Comparison of ENCODE assay signal across 21 cellular contexts in the genomic region with DNA sequence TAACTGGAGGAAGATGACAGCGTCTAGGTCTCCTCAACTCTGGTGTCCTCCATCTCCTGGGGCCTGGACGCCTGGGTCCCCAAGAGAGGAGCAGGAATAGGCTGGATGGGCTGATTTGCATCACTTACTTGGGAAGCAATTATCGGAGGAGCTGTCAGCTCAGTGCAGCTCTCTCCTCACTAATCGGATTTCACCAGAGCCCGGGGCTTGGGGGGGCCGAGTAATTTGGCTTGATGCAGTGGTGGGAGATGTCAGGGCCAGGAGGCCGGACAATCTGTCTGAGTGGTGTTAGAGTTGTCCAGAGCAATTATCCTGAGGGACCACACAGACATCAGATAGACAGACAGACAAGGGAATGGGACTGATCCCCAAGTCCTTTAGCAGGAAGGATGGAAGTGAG. TPM values are rescaled to one million over a fixed set of nuclear protein-coding genes. Genes with fewer than 3 reads are reported as not detected.
DNase-seq lines count a peak whose midpoint lies in the region; ATAC-seq and TF ChIP-seq lines count a peak whose summit lies in the region.
"Had no signal": no experiment of that assay in that cellular context is flagged by ENCODE, and none has a peak within 500 bp of the region (broad histone marks: within the 10 kb centered on the region; RNA-seq: fewer than 3 reads in every experiment).

No MANE protein-coding gene starts in this region.

- H3K9me3 Mint-ChIP-seq in glutamatergic neuron (ENCODE audit: unreplicated experiment), result peaks cover 12% of the 10 kb centered on the region
- H3K9me3 Mint-ChIP-seq: CD4-positive, alpha-beta memory T cell; GM23338 had no signal

- peaks cover 15% of the 10 kb centered on the region for H3K4me1 Mint-ChIP-seq in glutamatergic neuron (ENCODE audit: low read depth, unreplicated experiment)

- peaks cover 22% of the 10 kb centered on the region for H3K27me3 Mint-ChIP-seq in glutamatergic neuron (ENCODE audit: unreplicated experiment)

- DNase-seq in BE2C, result peak; percentile 44
- peak; percentile 93 for DNase-seq in NCI-H82 (lab: John Stamatoyannopoulos, UW)
- DNase-seq in glutamatergic neuron, result peak; percentile 37
- DNase-seq in NCI-H524 treated with DMSO at 0.1 percent for 48 hours (lab: John Stamatoyannopoulos, UW), result no peak
- no peak for DNase-seq in left ventricle myocardium superior
- no peak for DNase-seq in GM10248 (ENCODE audit: extremely low spot score)
- DNase-seq: 8988T; ACHN; AML-193; C1 segment of cervical spinal cord; Calu3; CD4-positive, alpha-beta memory T cell; COR-L47; DMS153; DND-41; HCEC 1CT had no signal

- CTCF ChIA-PET in GM10248 (lab: Yijun Ruan, JAX), result interaction anchor here (1.5 to 11.3 kb wide), 8 partner anchors 8 to 187 kb away, joined by 4 to 214 read pairs (median 46); a partner anchor contains a TSS

- H3K4me3 Mint-ChIP-seq in glutamatergic neuron (ENCODE audit: unreplicated experiment), result no peak overlapping the region
- H3K4me3 Mint-ChIP-seq: GM23338 had no signal

- no peak overlapping the region for H3K27ac Mint-ChIP-seq in glutamatergic neuron (ENCODE audit: unreplicated experiment)
- H3K27ac Mint-ChIP-seq: CD4-positive, alpha-beta memory T cell; GM23338 had no signal

- POLR2A ChIA-PET in GM10248 (lab: Yijun Ruan, JAX), result interaction anchor here (0.5 kb wide), 1 partner anchor 184 kb away, joined by 8 read pairs; a partner anchor contains a TSS

- H3K4me1 ChIP-seq in BE2C, result peaks cover 37% of the 10 kb centered on the region

- H3K9me3 ChIP-seq in BE2C, result no peaks in the 10 kb centered on the region
- H3K9me3 ChIP-seq: A549 had no signal

- intact Hi-C loops in left ventricle myocardium superior (cut with micrococcal nuclease), result no loop called here

- no peaks in the 10 kb centered on the region for H3K36me3 Mint-ChIP-seq in glutamatergic neuron (ENCODE audit: unreplicated experiment)

- H3K36me3 ChIP-seq in BE2C, result no peaks in the 10 kb centered on the region

- no peaks in the 10 kb centered on the region for H3K27me3 ChIP-seq in BE2C

- no peak for TF ChIP-seq CTCF in BE2C (IDR thresholded peaks at IDR 0.05; ENCODE audit: low read depth, low read length)
- TF ChIP-seq CTCF in glutamatergic neuron (IDR thresholded peaks at IDR 0.05; ENCODE audit: partially characterized antibody, unreplicated experiment), result no peak
- no peak for TF ChIP-seq CTCF in GM10248 (IDR thresholded peaks at IDR 0.05; ENCODE audit: control extremely low read depth, extremely low read depth, low read depth, missing control alignments)

- no peak overlapping the region for H3K4me3 ChIP-seq in BE2C (ENCODE audit: low read depth, low read length)
- H3K4me3 ChIP-seq: A549, GM12878, GM23338 had no signal

- no peak for ATAC-seq in SK-N-SH treated with all-trans-retinoic acid at 6 μM for 48 hours
- no peak for ATAC-seq in GM21423 (IDR thresholded peaks at IDR 0.05; ENCODE audit: unreplicated experiment)
- no peak for ATAC-seq in left ventricle myocardium superior
- ATAC-seq: A549, GM12878, GM23338 had no signal

TF ChIP-seq in SK-N-SH treated with all-trans-retinoic acid at 6 μM for 48 hours, 23 proteins besides CTCF, POLR2A, EP300 and RAD21:
- no peak for TF ChIP-seq SNAI2 (CRISPR knock-in tag; IDR thresholded peaks at IDR 0.05)
- TF ChIP-seq, protein P1, sequence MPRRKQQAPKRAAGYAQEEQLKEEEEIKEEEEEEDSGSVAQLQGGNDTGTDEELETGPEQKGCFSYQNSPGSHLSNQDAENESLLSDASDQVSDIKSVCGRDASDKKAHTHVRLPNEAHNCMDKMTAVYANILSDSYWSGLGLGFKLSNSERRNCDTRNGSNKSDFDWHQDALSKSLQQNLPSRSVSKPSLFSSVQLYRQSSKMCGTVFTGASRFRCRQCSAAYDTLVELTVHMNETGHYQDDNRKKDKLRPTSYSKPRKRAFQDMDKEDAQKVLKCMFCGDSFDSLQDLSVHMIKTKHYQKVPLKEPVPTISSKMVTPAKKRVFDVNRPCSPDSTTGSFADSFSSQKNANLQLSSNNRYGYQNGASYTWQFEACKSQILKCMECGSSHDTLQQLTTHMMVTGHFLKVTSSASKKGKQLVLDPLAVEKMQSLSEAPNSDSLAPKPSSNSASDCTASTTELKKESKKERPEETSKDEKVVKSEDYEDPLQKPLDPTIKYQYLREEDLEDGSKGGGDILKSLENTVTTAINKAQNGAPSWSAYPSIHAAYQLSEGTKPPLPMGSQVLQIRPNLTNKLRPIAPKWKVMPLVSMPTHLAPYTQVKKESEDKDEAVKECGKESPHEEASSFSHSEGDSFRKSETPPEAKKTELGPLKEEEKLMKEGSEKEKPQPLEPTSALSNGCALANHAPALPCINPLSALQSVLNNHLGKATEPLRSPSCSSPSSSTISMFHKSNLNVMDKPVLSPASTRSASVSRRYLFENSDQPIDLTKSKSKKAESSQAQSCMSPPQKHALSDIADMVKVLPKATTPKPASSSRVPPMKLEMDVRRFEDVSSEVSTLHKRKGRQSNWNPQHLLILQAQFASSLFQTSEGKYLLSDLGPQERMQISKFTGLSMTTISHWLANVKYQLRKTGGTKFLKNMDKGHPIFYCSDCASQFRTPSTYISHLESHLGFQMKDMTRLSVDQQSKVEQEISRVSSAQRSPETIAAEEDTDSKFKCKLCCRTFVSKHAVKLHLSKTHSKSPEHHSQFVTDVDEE (CRISPR knock-in tag; IDR thresholded peaks at IDR 0.05), result peak; percentile 47; the same call in 1 of the 2 replicates

RNA-seq across cellular contexts. Expression of a gene that starts 4.7 kb away (rescaled TPM):
- polyA plus RNA-seq in BE2C (2012; ENCODE audit: insufficient read depth, insufficient read length, low read depth), result 66.2 TPM
- 39.3 TPM for total RNA-seq in glutamatergic neuron (ENCODE audit: unreplicated experiment)
- 17.0 TPM for total RNA-seq in left ventricle myocardium superior

Comparison
In these comparisons a context has a peak if more than half of its experiments do, and no peak if none do; other contexts are left out.
1. DNase-seq: peak in BE2C (single experiment), NCI-H82 (single experiment) and glutamatergic neuron (single experiment); none in NCI-H524 treated with DMSO at 0.1 percent for 48 hours (single experiment), left ventricle myocardium superior (single experiment) and GM10248 (single experiment).